Comparison of ENCODE assay signal across 9 cellular contexts in the genomic region with DNA sequence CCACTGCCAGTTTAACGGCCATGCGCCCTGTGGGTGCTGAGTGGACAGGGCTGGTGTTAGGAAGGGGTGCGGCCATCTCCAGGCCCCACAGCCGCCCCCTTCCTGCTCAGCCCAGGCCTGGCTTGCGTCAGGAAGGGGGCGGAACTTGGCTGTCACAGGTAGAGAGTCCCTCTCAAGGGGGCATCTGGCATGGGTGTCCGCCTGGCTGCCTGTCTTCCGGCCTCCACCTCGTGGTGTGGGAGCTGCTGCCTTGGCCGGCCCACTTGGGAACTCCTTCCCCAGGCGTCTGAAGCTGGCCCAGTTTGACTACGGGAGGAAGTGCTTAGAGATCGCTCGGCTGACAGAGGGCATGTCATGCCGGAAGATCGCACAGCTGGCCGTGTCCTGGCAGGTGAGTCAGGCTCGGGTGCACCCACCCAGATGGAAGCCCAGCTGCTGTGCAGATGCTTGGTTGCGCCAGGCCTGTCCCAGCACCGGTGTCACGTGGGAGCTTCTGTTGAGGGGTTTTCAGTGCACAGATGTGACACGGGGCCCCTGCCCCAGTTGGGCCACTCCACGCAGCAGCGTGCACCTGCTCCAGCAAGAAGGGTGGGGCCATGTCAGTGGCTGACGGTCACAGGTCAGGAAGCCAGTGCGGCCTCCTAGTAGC. TPM values are rescaled to one million over a fixed set of nuclear protein-coding genes. Genes with fewer than 3 reads are reported as not detected.
DNase-seq lines count a peak whose midpoint lies in the region; ATAC-seq and TF ChIP-seq lines count a peak whose summit lies in the region.
"Had no signal": no experiment of that assay in that cellular context is flagged by ENCODE, and none has a peak within 500 bp of the region (broad histone marks: within the 10 kb centered on the region; RNA-seq: fewer than 3 reads in every experiment).

No MANE protein-coding gene starts in this region.

- peaks cover 2% of the 10 kb centered on the region for H3K27me3 Mint-ChIP-seq in memory B cell

- peak overlapping the region; percentile 35 for H3K27ac Mint-ChIP-seq in memory B cell

- no peaks in the 10 kb centered on the region for H3K9me3 Mint-ChIP-seq in memory B cell

- H3K36me3 Mint-ChIP-seq in memory B cell = no peaks in the 10 kb centered on the region

- ATAC-seq in memory B cell (ENCODE audit: low read depth) (peak; percentile 83), GM21737 (IDR thresholded peaks at IDR 0.05; ENCODE audit: unreplicated experiment) (no peak)

- H3K9me3 ChIP-seq in ascending aorta = no peaks in the 10 kb centered on the region

- intact Hi-C loops in ascending aorta (cut with DNase I) = no loop called here

- H3K27ac ChIP-seq in ascending aorta = no peak overlapping the region

- no peaks in the 10 kb centered on the region for H3K27me3 ChIP-seq in ascending aorta

- no peak for TF ChIP-seq CTCF in ascending aorta (IDR thresholded peaks at IDR 0.05)

- H3K4me3 ChIP-seq in ascending aorta = no peak overlapping the region

- no peaks in the 10 kb centered on the region for H3K4me1 Mint-ChIP-seq in memory B cell

- peak overlapping the region; percentile 67 for H3K4me3 Mint-ChIP-seq in memory B cell

- H3K36me3 ChIP-seq in ascending aorta = no peaks in the 10 kb centered on the region

- no peaks in the 10 kb centered on the region for H3K4me1 ChIP-seq in ascending aorta

- DNase-seq in DMS153 treated with DMSO at 0.1 percent for 48 hours (lab: John Stamatoyannopoulos, UW; ENCODE audit: unreplicated experiment) (peak; percentile 73), HT-29 (ENCODE audit: low spot score) (peak; percentile 30), amniotic epithelial cell (ENCODE audit: low read depth) (peak; percentile 13), memory B cell (ENCODE audit: low spot score in 2 of 2) (peak in 1 of 2 donors; percentile 26), ascending aorta (ENCODE audit: low spot score in 2 of 2) (no peak), iPS-NIHi7 (ENCODE audit: extremely low spot score) (no peak), NK-92 (lab: John Stamatoyannopoulos, UW; ENCODE audit: unreplicated experiment) (no peak)
- DNase-seq: small intestine had no signal

RNA-seq across cellular contexts. Expression of gene ATAD3B, which starts 9.1 kb away (rescaled TPM):
- 102 and 111 TPM in 2 replicates for total RNA-seq in HT-29 (2014; rRNA removed; shearing (Covaris generic))
- total RNA-seq in ascending aorta = 14.2 TPM

RNA-seq across cellular contexts. Expression of gene ATAD3C, which starts 13.0 kb away (rescaled TPM):
- total RNA-seq in HT-29 (2014; rRNA removed; shearing (Covaris generic)) = 2.3 and 3.1 TPM in 2 replicates
- total RNA-seq in ascending aorta = not detected

RNA-seq across cellular contexts. Expression of gene VWA1, which starts 27.0 kb away (rescaled TPM):
- total RNA-seq in HT-29 (2014; rRNA removed; shearing (Covaris generic)) = 220 and 232 TPM in 2 replicates
- 79.0 TPM for total RNA-seq in ascending aorta

RNA-seq across cellular contexts. Expression of gene ANKRD65, which starts 41.4 kb away (rescaled TPM):
- 0.44 and 1.4 TPM in 2 replicates for total RNA-seq in HT-29 (2014; rRNA removed; shearing (Covaris generic))
- 12.5 TPM for total RNA-seq in ascending aorta

RNA-seq across cellular contexts. Expression of gene ATAD3A, which starts 49.5 kb away (rescaled TPM):
- total RNA-seq in HT-29 (2014; rRNA removed; shearing (Covaris generic)) = 155 and 162 TPM in 2 replicates
- 46.3 TPM for total RNA-seq in ascending aorta

Comparison
In these comparisons a context has a peak if more than half of its experiments do, and no peak if none do; other contexts are left out.
1. DNase-seq: peak in DMS153 treated with DMSO at 0.1 percent for 48 hours (single experiment), HT-29 (single experiment) and amniotic epithelial cell (single experiment); none in ascending aorta (0 of 2), iPS-NIHi7 (single experiment) and NK-92 (single experiment).